ENCODE assay signal across 1 cellular context in genomic region chr9:133030317-133031129, GRCh38.
TF ChIP-seq lines count a peak whose summit lies in the region.

A gene with protein sequence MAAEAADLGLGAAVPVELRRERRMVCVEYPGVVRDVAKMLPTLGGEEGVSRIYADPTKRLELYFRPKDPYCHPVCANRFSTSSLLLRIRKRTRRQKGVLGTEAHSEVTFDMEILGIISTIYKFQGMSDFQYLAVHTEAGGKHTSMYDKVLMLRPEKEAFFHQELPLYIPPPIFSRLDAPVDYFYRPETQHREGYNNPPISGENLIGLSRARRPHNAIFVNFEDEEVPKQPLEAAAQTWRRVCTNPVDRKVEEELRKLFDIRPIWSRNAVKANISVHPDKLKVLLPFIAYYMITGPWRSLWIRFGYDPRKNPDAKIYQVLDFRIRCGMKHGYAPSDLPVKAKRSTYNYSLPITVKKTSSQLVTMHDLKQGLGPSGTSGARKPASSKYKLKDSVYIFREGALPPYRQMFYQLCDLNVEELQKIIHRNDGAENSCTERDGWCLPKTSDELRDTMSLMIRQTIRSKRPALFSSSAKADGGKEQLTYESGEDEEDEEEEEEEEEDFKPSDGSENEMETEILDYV (plus strand): TSS chr9:133030997. CDS start chr9:133031012, 15 bp downstream.

TF ChIP-seq in HepG2, 621 proteins besides CTCF, POLR2A, EP300 and RAD21 (continued from another document and continues in another):
- TF ChIP-seq ZBTB4 (CRISPR knock-in tag; IDR thresholded peaks at IDR 0.05; ENCODE audit: borderline replicate concordance) (no peak), STAT5B (CRISPR knock-in tag; IDR thresholded peaks at IDR 0.05) (peak; percentile 61; the same call in 1 of the 2 replicates), RORA (CRISPR knock-in tag; IDR thresholded peaks at IDR 0.05) (no peak), ZNF607 (CRISPR knock-in tag; IDR thresholded peaks at IDR 0.05; ENCODE audit: borderline replicate concordance) (peak; percentile 34; the same call in 1 of the 2 replicates), NFAT5 (CRISPR knock-in tag; IDR thresholded peaks at IDR 0.05) (peak; percentile 33; the same call in 1 of the 2 replicates), ZNF597 (CRISPR knock-in tag; IDR thresholded peaks at IDR 0.05) (no peak), ATF2 (CRISPR knock-in tag; IDR thresholded peaks at IDR 0.05) (peak; percentile 66; the same call in 1 of the 2 replicates), ZFP36L1 (CRISPR knock-in tag; IDR thresholded peaks at IDR 0.05) (no peak), KIAA2018 (CRISPR knock-in tag; IDR thresholded peaks at IDR 0.05; ENCODE audit: borderline replicate concordance) (no peak), BRD4 (CRISPR knock-in tag; IDR thresholded peaks at IDR 0.05) (peak; percentile 84; the same call in 1 of the 2 replicates), DPF2 (CRISPR knock-in tag; IDR thresholded peaks at IDR 0.05; ENCODE audit: borderline replicate concordance, low read depth) (no peak), RARA (CRISPR knock-in tag; IDR thresholded peaks at IDR 0.05) (peak; percentile 30), MBD4 (IDR thresholded peaks at IDR 0.05; ENCODE audit: borderline replicate concordance, low read length) (no peak), ZNF891 (CRISPR knock-in tag; IDR thresholded peaks at IDR 0.05) (no peak), ZMYM4 (CRISPR knock-in tag; IDR thresholded peaks at IDR 0.05) (peak; percentile 60)
- TF ChIP-seq, protein P1, sequence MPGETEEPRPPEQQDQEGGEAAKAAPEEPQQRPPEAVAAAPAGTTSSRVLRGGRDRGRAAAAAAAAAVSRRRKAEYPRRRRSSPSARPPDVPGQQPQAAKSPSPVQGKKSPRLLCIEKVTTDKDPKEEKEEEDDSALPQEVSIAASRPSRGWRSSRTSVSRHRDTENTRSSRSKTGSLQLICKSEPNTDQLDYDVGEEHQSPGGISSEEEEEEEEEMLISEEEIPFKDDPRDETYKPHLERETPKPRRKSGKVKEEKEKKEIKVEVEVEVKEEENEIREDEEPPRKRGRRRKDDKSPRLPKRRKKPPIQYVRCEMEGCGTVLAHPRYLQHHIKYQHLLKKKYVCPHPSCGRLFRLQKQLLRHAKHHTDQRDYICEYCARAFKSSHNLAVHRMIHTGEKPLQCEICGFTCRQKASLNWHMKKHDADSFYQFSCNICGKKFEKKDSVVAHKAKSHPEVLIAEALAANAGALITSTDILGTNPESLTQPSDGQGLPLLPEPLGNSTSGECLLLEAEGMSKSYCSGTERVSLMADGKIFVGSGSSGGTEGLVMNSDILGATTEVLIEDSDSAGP (CRISPR knock-in tag; IDR thresholded peaks at IDR 0.05; ENCODE audit: borderline replicate concordance) = peak; percentile 77
- TF ChIP-seq, protein P2, sequence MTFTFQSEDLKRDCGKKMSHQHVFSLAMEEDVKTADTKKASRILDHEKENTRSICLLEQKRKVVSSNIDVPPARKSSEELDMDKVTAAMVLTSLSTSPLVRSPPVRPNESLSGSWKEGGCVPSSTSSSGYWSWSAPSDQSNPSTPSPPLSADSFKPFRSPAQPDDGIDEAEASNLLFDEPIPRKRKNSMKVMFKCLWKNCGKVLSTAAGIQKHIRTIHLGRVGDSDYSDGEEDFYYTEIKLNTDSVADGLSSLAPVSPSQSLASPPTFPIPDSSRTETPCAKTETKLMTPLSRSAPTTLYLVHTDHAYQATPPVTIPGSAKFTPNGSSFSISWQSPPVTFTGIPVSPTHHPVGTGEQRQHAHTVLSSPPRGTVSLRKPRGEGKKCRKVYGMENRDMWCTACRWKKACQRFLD (CRISPR knock-in tag; IDR thresholded peaks at IDR 0.05; ENCODE audit: borderline replicate concordance) = no peak; the same call in 1 of the 2 replicates
- TF ChIP-seq, protein P3, sequence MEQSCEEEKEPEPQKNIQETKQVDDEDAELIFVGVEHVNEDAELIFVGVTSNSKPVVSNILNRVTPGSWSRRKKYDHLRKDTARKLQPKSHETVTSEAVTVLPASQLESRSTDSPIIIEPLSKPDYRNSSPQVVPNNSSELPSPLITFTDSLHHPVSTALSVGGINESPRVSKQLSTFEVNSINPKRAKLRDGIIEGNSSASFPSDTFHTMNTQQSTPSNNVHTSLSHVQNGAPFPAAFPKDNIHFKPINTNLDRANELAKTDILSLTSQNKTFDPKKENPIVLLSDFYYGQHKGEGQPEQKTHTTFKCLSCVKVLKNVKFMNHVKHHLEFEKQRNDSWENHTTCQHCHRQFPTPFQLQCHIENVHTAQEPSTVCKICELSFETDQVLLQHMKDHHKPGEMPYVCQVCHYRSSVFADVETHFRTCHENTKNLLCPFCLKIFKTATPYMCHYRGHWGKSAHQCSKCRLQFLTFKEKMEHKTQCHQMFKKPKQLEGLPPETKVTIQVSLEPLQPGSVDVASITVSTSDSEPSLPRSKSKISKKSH (CRISPR knock-in tag; IDR thresholded peaks at IDR 0.05; ENCODE audit: borderline replicate concordance) = 0 out of 2 replicates have a peak, but pooled peaks have one; percentile 62
